ENCODE assay signal across 22 cellular contexts in the genomic region with DNA sequence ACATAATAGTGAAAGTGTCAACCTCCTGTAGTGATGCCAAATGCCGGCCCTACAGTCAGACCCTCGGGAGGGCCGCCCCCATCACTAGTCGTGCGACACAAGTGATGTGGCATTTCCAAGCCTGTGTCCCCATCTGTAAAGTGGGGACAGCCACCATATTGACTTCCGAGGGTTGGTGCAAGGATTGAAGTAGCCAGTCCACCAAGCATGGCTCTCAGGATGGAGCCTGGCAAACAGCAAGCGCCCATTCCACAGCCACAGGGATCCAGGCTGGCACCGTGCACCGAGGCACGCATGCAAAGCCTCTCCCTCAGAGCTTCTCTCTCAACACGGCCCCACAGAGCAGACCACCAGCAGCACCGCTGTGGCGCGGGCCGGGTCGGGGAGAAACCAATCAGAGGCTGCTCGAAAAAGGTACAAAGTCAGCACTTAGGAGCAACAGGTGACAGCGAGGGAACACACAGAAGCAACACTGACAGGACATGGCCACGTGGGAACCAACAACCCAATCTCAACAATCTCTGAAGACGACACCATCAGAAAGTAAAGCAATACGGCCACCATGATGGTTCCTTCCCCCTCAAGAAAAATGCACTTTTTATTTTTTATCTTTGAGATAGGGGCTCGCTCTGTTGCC. TPM values are rescaled to one million over a fixed set of nuclear protein-coding genes. Genes with fewer than 3 reads are reported as not detected.
DNase-seq lines count a peak whose midpoint lies in the region; ATAC-seq and TF ChIP-seq lines count a peak whose summit lies in the region.
"Had no signal": no experiment of that assay in that cellular context is flagged by ENCODE, and none has a peak within 500 bp of the region (broad histone marks: within the 10 kb centered on the region; RNA-seq: fewer than 3 reads in every experiment).

No MANE protein-coding gene starts in this region.

- H3K4me1 ChIP-seq in Peyer's patch (peaks cover 0 to 53% (median 7%) of the 10 kb centered on the region in 4 donors), vagina (peaks cover 75% of the 10 kb centered on the region), aorta (ENCODE audit: control insufficient read depth in 1 of 2, insufficient read depth in 2 of 2, low read length in 2 of 2) (peaks cover 0 to 4% of the 10 kb centered on the region in 2 donors)

- H3K4me1 Mint-ChIP-seq in glutamatergic neuron (ENCODE audit: low read depth, unreplicated experiment) (peaks cover 35% of the 10 kb centered on the region), nephron progenitor cell (peaks cover 58% of the 10 kb centered on the region)

- no peaks in the 10 kb centered on the region for H3K9me3 ChIP-seq in Peyer's patch
- H3K9me3 ChIP-seq in vagina = no peaks in the 10 kb centered on the region
- no peaks in the 10 kb centered on the region for H3K9me3 ChIP-seq in aorta (ENCODE audit: control insufficient read depth, low read length)

- H3K9me3 Mint-ChIP-seq in glutamatergic neuron (ENCODE audit: unreplicated experiment) = no peaks in the 10 kb centered on the region
- H3K9me3 Mint-ChIP-seq in nephron progenitor cell = no peaks in the 10 kb centered on the region
- H3K9me3 Mint-ChIP-seq: CD8-positive, alpha-beta T cell; H9 had no signal

- no peaks in the 10 kb centered on the region for H3K27me3 ChIP-seq in Peyer's patch
- H3K27me3 ChIP-seq in vagina = no peaks in the 10 kb centered on the region
- H3K27me3 ChIP-seq in aorta (ENCODE audit: control insufficient read depth in 1 of 2, insufficient read depth in 2 of 2, low read length in 1 of 2) = no peaks in the 10 kb centered on the region

- H3K27ac Mint-ChIP-seq in glutamatergic neuron (ENCODE audit: unreplicated experiment) = no peak overlapping the region
- H3K27ac Mint-ChIP-seq in nephron progenitor cell = peak overlapping the region; percentile 79
- H3K27ac Mint-ChIP-seq: CD8-positive, alpha-beta T cell had no signal

- WGBS in aorta, 2 donors = 90% methylated on average over 21 to 22 of the region's 22 CpGs

- no peak for TF ChIP-seq POLR2A in Peyer's patch (IDR thresholded peaks at IDR 0.05)
- no peak for TF ChIP-seq POLR2A in vagina (IDR thresholded peaks at IDR 0.05)

- H3K4me3 ChIP-seq in Peyer's patch (no peak overlapping the region), vagina (peak overlapping the region in 1 of 2 donors; percentile 4), aorta (ENCODE audit: low read length in 2 of 2) (no peak overlapping the region)
- H3K4me3 ChIP-seq: GM23248, SK-N-MC had no signal

- H3K27me3 Mint-ChIP-seq in glutamatergic neuron (ENCODE audit: unreplicated experiment) (no peaks in the 10 kb centered on the region), nephron progenitor cell (ENCODE audit: low read depth, poor library complexity) (peaks cover 5% of the 10 kb centered on the region)

- DNase-seq in Peyer's patch (no peak), glutamatergic neuron (no peak), nephron progenitor cell (no peak), vagina (ENCODE audit: extremely low spot score in 2 of 2) (no peak), aorta (no peak), T-helper 2 cell (no peak), NCI-H526 (lab: John Stamatoyannopoulos, UW) (no peak)
- DNase-seq: C1 segment of cervical spinal cord; CD8-positive, alpha-beta T cell; DMS153; GM23248; H9; IMR-90; NCI-H1105; NCI-H1694; NCI-H2081; NCI-H446; NCI-H526 treated with DMSO at 0.1 percent for 48 hours; OCI-M1; SHP77 had no signal

- TF ChIP-seq CTCF in Peyer's patch (IDR thresholded peaks at IDR 0.05) = no peak
- TF ChIP-seq CTCF in glutamatergic neuron (IDR thresholded peaks at IDR 0.05; ENCODE audit: partially characterized antibody, unreplicated experiment) = no peak
- no peak for TF ChIP-seq CTCF in nephron progenitor cell (IDR thresholded peaks at IDR 0.05)
- TF ChIP-seq CTCF in vagina (IDR thresholded peaks at IDR 0.05) = no peak

- ATAC-seq in aorta (ENCODE audit: low FRiP score) = no peak
- ATAC-seq: CD8-positive, alpha-beta T cell had no signal

- intact Hi-C loops in vagina (cut with DNase I) (no loop called here), aorta (cut with DNase I) (loop anchor here in 1 of 2 donors (5.0 to 10.0 kb wide), 2 partner anchors 35 to 77 kb away; partner anchors contain the start of gene MAP1LC3B)

- H3K4me3 Mint-ChIP-seq in glutamatergic neuron (ENCODE audit: unreplicated experiment) = peak overlapping the region; percentile 2
- no peak overlapping the region for H3K4me3 Mint-ChIP-seq in nephron progenitor cell
- H3K4me3 Mint-ChIP-seq: CD8-positive, alpha-beta T cell; H9 had no signal

- H3K36me3 Mint-ChIP-seq in glutamatergic neuron (ENCODE audit: unreplicated experiment) = no peaks in the 10 kb centered on the region
- peaks cover 8% of the 10 kb centered on the region for H3K36me3 Mint-ChIP-seq in nephron progenitor cell (ENCODE audit: low read depth)

- H3K27ac ChIP-seq in Peyer's patch = peak overlapping the region in 3 of 4 donors; percentile 48 to 82 (median 73)
- peak overlapping the region; percentile 73 for H3K27ac ChIP-seq in vagina
- H3K27ac ChIP-seq in aorta (ENCODE audit: low read depth in 1 of 2, low read length in 2 of 2) = no peak overlapping the region
- H3K27ac ChIP-seq: GM23248, KMS-11 had no signal

- H3K36me3 ChIP-seq in Peyer's patch = no peaks in the 10 kb centered on the region
- no peaks in the 10 kb centered on the region for H3K36me3 ChIP-seq in vagina
- no peaks in the 10 kb centered on the region for H3K36me3 ChIP-seq in aorta (ENCODE audit: control insufficient read depth in 1 of 2, insufficient read depth in 2 of 2, low read length in 1 of 2)

RNA-seq across cellular contexts. Expression of gene ZCCHC14, which starts 20.6 kb away (rescaled TPM):
- total RNA-seq in Peyer's patch = 10 to 100 TPM; 28.1 to 68.9 (median 55.9) TPM
- total RNA-seq in glutamatergic neuron (ENCODE audit: unreplicated experiment) = 29.2 TPM
- 74.2 TPM for total RNA-seq in vagina
- total RNA-seq in aorta = 10 to 100 TPM; 32.5 to 42.5 TPM
- polyA plus RNA-seq in aorta = 10 to 100 TPM in 1 of 2 donors, 1 to 10 TPM in 1; 6.6 to 23.1 TPM

Comparison
In these comparisons a context has a peak if more than half of its experiments do, and no peak if none do; other contexts are left out.
1. H3K27ac ChIP-seq: peak in Peyer's patch (3 of 4) and vagina (single experiment); none in aorta (0 of 2).